23 cellular contexts compared by ENCODE assay signal in genomic region chr16:9859706-9860105, GRCh38.
DNase-seq lines count a peak whose midpoint lies in the region; ATAC-seq, FAIRE-seq and TF ChIP-seq lines count a peak whose summit lies in the region.
"Had no signal": no experiment of that assay in that cellular context is flagged by ENCODE, and none has a peak within 500 bp of the region (broad histone marks: within the 10 kb centered on the region; RNA-seq: fewer than 3 reads in every experiment).

No MANE protein-coding gene starts in this region.

- no peak overlapping the region for H3K27ac ChIP-seq in A673 (ENCODE audit: low read depth, low read length, poor library complexity, severe bottlenecking)
- no peak overlapping the region for H3K27ac ChIP-seq in GM23248
- H3K27ac ChIP-seq in dorsolateral prefrontal cortex = peak overlapping the region in 39 of 59 donors; percentile 8 to 77 (median 45)
- no peak overlapping the region for H3K27ac ChIP-seq in pancreas
- H3K27ac ChIP-seq: 22Rv1, A549 had no signal

- H3K79me2 ChIP-seq in GM23248 (ENCODE audit: insufficient read depth) = no peaks in the 10 kb centered on the region

- H3K27me3 ChIP-seq in A673 (replicated peaks; ENCODE audit: insufficient read depth, low read depth, low read length, poor library complexity) (peaks cover 5% of the 10 kb centered on the region), GM23248 (replicated peaks; ENCODE audit: insufficient read depth) (no peaks in the 10 kb centered on the region), dorsolateral prefrontal cortex (no peaks in the 10 kb centered on the region), pancreas (no peaks in the 10 kb centered on the region)
- H3K27me3 ChIP-seq: BE2C had no signal

- no peak overlapping the region for H3K27ac Mint-ChIP-seq in T-cell
- no peak overlapping the region for H3K27ac Mint-ChIP-seq in HFFc6
- no peak overlapping the region for H3K27ac Mint-ChIP-seq in activated CD8-positive, alpha-beta T cell treated with anti-CD3 and anti-CD28 coated beads, Interleukin-2, amount 10 ng/mL, durations not matched to agents 7 days and 5 days
- H3K27ac Mint-ChIP-seq: CD4-positive, CD25-positive, alpha-beta regulatory T cell; CD8-positive, alpha-beta memory T cell had no signal

- H3K4me1 Mint-ChIP-seq in T-cell (no peaks in the 10 kb centered on the region), HFFc6 (ENCODE audit: low read depth) (no peaks in the 10 kb centered on the region)
- no peaks in the 10 kb centered on the region for H3K4me1 Mint-ChIP-seq in activated CD8-positive, alpha-beta T cell treated with anti-CD3 and anti-CD28 coated beads, Interleukin-2, amount 10 ng/mL, durations not matched to agents 7 days and 5 days (ENCODE audit: low read depth)
- H3K4me1 Mint-ChIP-seq: CD4-positive, CD25-positive, alpha-beta regulatory T cell; CD8-positive, alpha-beta memory T cell had no signal

- TF ChIP-seq CTCF in A673 (conservative IDR thresholded peaks at IDR 0.05; ENCODE audit: low read depth, low read length) (no peak), dorsolateral prefrontal cortex (IDR thresholded peaks at IDR 0.05 in 54 of 56, conservative IDR thresholded peaks at IDR 0.05 in 2 of 56; ENCODE audit: low read depth in 1 of 56, partially characterized antibody in 56 of 56) (no peak), HFFc6 (IDR thresholded peaks at IDR 0.05) (no peak), pancreas (IDR thresholded peaks at IDR 0.05) (no peak)

- H3K4me3 ChIP-seq in A673 (ENCODE audit: low read depth, low read length, poor library complexity, severe bottlenecking) (no peak overlapping the region), GM23248 (no peak overlapping the region), dorsolateral prefrontal cortex (no peak overlapping the region), pancreas (no peak overlapping the region)
- H3K4me3 ChIP-seq: A549, GM12878, K562 had no signal

- in situ Hi-C loops in GM23248 (cut with MboI) = no loop called here

- H3K9me3 ChIP-seq in A673 (ENCODE audit: low read depth, low read length, poor library complexity, severe bottlenecking) = no peaks in the 10 kb centered on the region
- H3K9me3 ChIP-seq in GM23248 (ENCODE audit: low read depth) = no peaks in the 10 kb centered on the region
- H3K9me3 ChIP-seq in pancreas = no peaks in the 10 kb centered on the region
- H3K9me3 ChIP-seq: A549, BE2C had no signal

- H3K9me2 ChIP-seq in GM23248 (ENCODE audit: insufficient read depth) = no peaks in the 10 kb centered on the region

- H3K4me2 ChIP-seq in GM23248 (ENCODE audit: unreplicated experiment) = no peak overlapping the region
- H3K4me2 ChIP-seq: A549 had no signal

- ATAC-seq in T-cell (replicated peaks in 1 of 4) (no peak), pancreas (no peak)
- ATAC-seq in activated CD8-positive, alpha-beta T cell treated with anti-CD3 and anti-CD28 coated beads, Interleukin-2, amount 10 ng/mL, durations not matched to agents 7 days and 5 days = no peak
- ATAC-seq: A549, GM12878, HCT116, K562 had no signal

- H3K4me1 ChIP-seq in A673 (ENCODE audit: insufficient read depth, low read length, poor library complexity, severe bottlenecking) (no peaks in the 10 kb centered on the region), GM23248 (ENCODE audit: insufficient read depth) (no peaks in the 10 kb centered on the region), pancreas (no peaks in the 10 kb centered on the region)
- H3K4me1 ChIP-seq: A549, BE2C had no signal

- no TSS peak for BruUV-seq in A673 (replicated peaks; lab: Mats Ljungman, UMichigan)

- POLR2A ChIA-PET in A673 (lab: Charles Lee; ENCODE audit: low non-redundant PET) (no interaction called here), T-cell (lab: Charles Lee) (no interaction called here)
- POLR2A ChIA-PET in activated CD8-positive, alpha-beta T cell treated with anti-CD3 and anti-CD28 coated beads, Interleukin-2, amount 10 ng/mL, durations not matched to agents 7 days and 5 days (lab: Charles Lee) = no interaction called here

- WGBS in GM23248 (ENCODE audit: low coverage in 1 of 2, low lambda C conversion rate in 2 of 2, missing lambda C conversion rate in 2 of 2), 2 experiments = 2 to 4% methylated on average over 4 of the region's 4 CpGs
- 80 to 82% methylated on average over 4 of the region's 4 CpGs for WGBS in pancreas, 2 donors

- H3K9me3 Mint-ChIP-seq in T-cell (no peaks in the 10 kb centered on the region), HFFc6 (peaks cover 14% of the 10 kb centered on the region)
- H3K9me3 Mint-ChIP-seq in activated CD8-positive, alpha-beta T cell treated with anti-CD3 and anti-CD28 coated beads, Interleukin-2, amount 10 ng/mL, durations not matched to agents 7 days and 5 days (ENCODE audit: insufficient read depth) = no peaks in the 10 kb centered on the region

- no peaks in the 10 kb centered on the region for H3F3A ChIP-seq in GM23248 (ENCODE audit: insufficient read depth)

- H3K4me3 Mint-ChIP-seq in T-cell = no peak overlapping the region
- H3K4me3 Mint-ChIP-seq in HFFc6 = no peak overlapping the region
- H3K4me3 Mint-ChIP-seq in activated CD8-positive, alpha-beta T cell treated with anti-CD3 and anti-CD28 coated beads, Interleukin-2, amount 10 ng/mL, durations not matched to agents 7 days and 5 days = no peak overlapping the region
- H3K4me3 Mint-ChIP-seq: CD4-positive, CD25-positive, alpha-beta regulatory T cell; CD8-positive, alpha-beta memory T cell had no signal

- no peaks in the 10 kb centered on the region for H3K36me3 Mint-ChIP-seq in T-cell
- no peaks in the 10 kb centered on the region for H3K36me3 Mint-ChIP-seq in HFFc6 (ENCODE audit: low read depth)
- H3K36me3 Mint-ChIP-seq in activated CD8-positive, alpha-beta T cell treated with anti-CD3 and anti-CD28 coated beads, Interleukin-2, amount 10 ng/mL, durations not matched to agents 7 days and 5 days (ENCODE audit: low read depth) = no peaks in the 10 kb centered on the region
- H3K36me3 Mint-ChIP-seq: CD4-positive, CD25-positive, alpha-beta regulatory T cell; CD8-positive, alpha-beta memory T cell had no signal

- H3K36me3 ChIP-seq in A673 (ENCODE audit: insufficient read depth, low read length, poor library complexity, severe bottlenecking) (no peaks in the 10 kb centered on the region), GM23248 (ENCODE audit: low read depth) (no peaks in the 10 kb centered on the region), pancreas (no peaks in the 10 kb centered on the region)
- H3K36me3 ChIP-seq: BE2C had no signal

- peak; percentile 1 for DNase-seq in A673 (ENCODE audit: low spot score)
- DNase-seq in GM23248 = no peak
- DNase-seq in dorsolateral prefrontal cortex = no peak
- DNase-seq in fibroblast of peridontal ligament (ENCODE audit: extremely low read depth) = peak; percentile 62
- DNase-seq in T-cell = no peak
- DNase-seq in HFFc6 = no peak
- DNase-seq in pancreas = no peak
- no peak for DNase-seq in activated CD8-positive, alpha-beta T cell treated with anti-CD3 and anti-CD28 coated beads, Interleukin-2, amount 10 ng/mL, durations not matched to agents 7 days and 5 days
- DNase-seq: BE2C; C1 segment of cervical spinal cord; CD4-positive, CD25-positive, alpha-beta regulatory T cell; CD8-positive, alpha-beta memory T cell; COR-L47; DMS153; DMS79; H7; IMR-90 had no signal

- CTCF ChIA-PET in A673 (lab: Charles Lee) = no interaction called here
- CTCF ChIA-PET in T-cell (lab: Charles Lee) = interaction anchor here in 1 of 2 donors (0.7 kb wide), 1 partner anchor 373 kb away, joined by 7 read pairs; no protein-coding TSS in a partner anchor
- CTCF ChIA-PET in activated CD8-positive, alpha-beta T cell treated with anti-CD3 and anti-CD28 coated beads, Interleukin-2, amount 10 ng/mL, durations not matched to agents 7 days and 5 days (lab: Charles Lee) = no interaction called here

- FAIRE-seq in pancreas (lab: Jason Lieb, UNC) = no peak
- FAIRE-seq: A549, GM12878, GM19239, K562 had no signal

- intact Hi-C loops in A673 (cut with micrococcal nuclease; ENCODE audit: unreplicated experiment) (no loop called here), dorsolateral prefrontal cortex (cut with DNase I) (no loop called here), pancreas (cut with DNase I) (no loop called here)

- no peaks in the 10 kb centered on the region for H4K20me1 ChIP-seq in GM23248 (ENCODE audit: insufficient read depth)

- peak overlapping the region; percentile 48; the same call in 1 of the 2 replicates for H2AFZ ChIP-seq in GM23248

- H3K9ac ChIP-seq in GM23248 = no peak overlapping the region

- H3K27me3 Mint-ChIP-seq in T-cell (no peaks in the 10 kb centered on the region), HFFc6 (ENCODE audit: insufficient read depth) (peaks cover 3% of the 10 kb centered on the region; the same call in 1 of the 2 replicates)
- no peaks in the 10 kb centered on the region for H3K27me3 Mint-ChIP-seq in activated CD8-positive, alpha-beta T cell treated with anti-CD3 and anti-CD28 coated beads, Interleukin-2, amount 10 ng/mL, durations not matched to agents 7 days and 5 days (ENCODE audit: low read depth)
- H3K27me3 Mint-ChIP-seq: CD4-positive, CD25-positive, alpha-beta regulatory T cell had no signal

Comparison
In these comparisons a context has a peak if more than half of its experiments do, and no peak if none do; other contexts are left out.
1. DNase-seq: peak in A673 (single experiment) and fibroblast of peridontal ligament (single experiment); none in GM23248 (single experiment), dorsolateral prefrontal cortex (0 of 10), T-cell (0 of 34), HFFc6 (single experiment), pancreas (0 of 6) and activated CD8-positive, alpha-beta T cell treated with anti-CD3 and anti-CD28 coated beads, Interleukin-2, amount 10 ng/mL, durations not matched to agents 7 days and 5 days (single experiment).
2. H3K27ac ChIP-seq: peak in dorsolateral prefrontal cortex (39 of 59); none in A673 (single experiment), GM23248 (single experiment) and pancreas (0 of 4).